ENCODE assay signal across 1 cellular context in genomic region chr13:110872768-110873638, GRCh38.
TF ChIP-seq lines count a peak whose summit lies in the region.

No MANE protein-coding gene starts in this region.

TF ChIP-seq in IMR-90, 13 proteins besides CTCF, POLR2A, EP300 and RAD21:
- TF ChIP-seq SMC3 (IDR thresholded peaks at IDR 0.05; ENCODE audit: low read depth, low read length) = no peak
- no peak for TF ChIP-seq FOS (IDR thresholded peaks at IDR 0.05; ENCODE audit: low read depth, low read length)
TF ChIP-seq in IMR-90: peak in this region for 0.
